In genomic region chr2:10297950-10298349, GRCh38 we compare ENCODE assay signal across 8 cellular contexts. TPM values are rescaled to one million over a fixed set of nuclear protein-coding genes. Genes with fewer than 3 reads are reported as not detected.
DNase-seq lines count a peak whose midpoint lies in the region; ATAC-seq and TF ChIP-seq lines count a peak whose summit lies in the region.

No MANE protein-coding gene starts in this region.

- no peaks in the 10 kb centered on the region for H3K27me3 ChIP-seq in right atrium auricular region

- ATAC-seq in activated T-cell treated with anti-CD3 and anti-CD28 coated beads, Interleukin-2, amount 50 U/mL, for 4 hours = peak; percentile 32 to 33
- ATAC-seq in HG02623 (IDR thresholded peaks at IDR 0.05; ENCODE audit: unreplicated experiment) = no peak

- peak; percentile 83 for DNase-seq in AG09309 (ENCODE audit: low read depth)
- peak; percentile 54 for DNase-seq in NCI-H460 (ENCODE audit: extremely low read depth, low read depth)
- DNase-seq in activated T-cell treated with anti-CD3 and anti-CD28 coated beads, Interleukin-2, amount 50 U/mL, for 4 hours = peak; percentile 60
- DNase-seq in right atrium auricular region (ENCODE audit: low spot score) = peak; percentile 76
- peak; percentile 71 for DNase-seq in stimulated activated CD8-positive, alpha-beta memory T cell treated with anti-CD3 and anti-CD28 coated beads, Interleukin-4, amount 100 ng/mL, for 48 hours
- no peak for DNase-seq in HUDEP-2 (lab: John Stamatoyannopoulos, UW; ENCODE audit: unreplicated experiment in 76 of 76)
- DNase-seq in NCI-H146 treated with DMSO at 0.1 percent for 48 hours (lab: John Stamatoyannopoulos, UW; ENCODE audit: unreplicated experiment) = no peak

- no peak for TF ChIP-seq CTCF in AG09309 (IDR thresholded peaks at IDR 0.05; ENCODE audit: control insufficient read depth, insufficient read depth, low read depth, low read length, missing control alignments)
- no peak for TF ChIP-seq CTCF in right atrium auricular region (IDR thresholded peaks at IDR 0.05)

- H3K4me3 Mint-ChIP-seq in activated T-cell treated with anti-CD3 and anti-CD28 coated beads, Interleukin-2, amount 50 U/mL, for 4 hours = no peak overlapping the region

- H3K27me3 Mint-ChIP-seq in activated T-cell treated with anti-CD3 and anti-CD28 coated beads, Interleukin-2, amount 50 U/mL, for 4 hours (ENCODE audit: low read depth) = no peaks in the 10 kb centered on the region

- H3K36me3 Mint-ChIP-seq in activated T-cell treated with anti-CD3 and anti-CD28 coated beads, Interleukin-2, amount 50 U/mL, for 4 hours (ENCODE audit: insufficient read depth) = no peaks in the 10 kb centered on the region

- peaks cover 41% of the 10 kb centered on the region for H3K4me1 Mint-ChIP-seq in activated T-cell treated with anti-CD3 and anti-CD28 coated beads, Interleukin-2, amount 50 U/mL, for 4 hours (ENCODE audit: low read depth)

- peaks cover 0 to 11% of the 10 kb centered on the region in 2 donors for H3K9me3 ChIP-seq in right atrium auricular region

- no peaks in the 10 kb centered on the region for H3K36me3 ChIP-seq in right atrium auricular region

- peaks cover 9% of the 10 kb centered on the region for H3K9me3 Mint-ChIP-seq in activated T-cell treated with anti-CD3 and anti-CD28 coated beads, Interleukin-2, amount 50 U/mL, for 4 hours

- peaks cover 0 to 7% of the 10 kb centered on the region in 2 donors for H3K4me1 ChIP-seq in right atrium auricular region

- H3K4me3 ChIP-seq in AG09309 (ENCODE audit: control insufficient read depth, low read depth, low read length) = no peak overlapping the region
- H3K4me3 ChIP-seq in right atrium auricular region = no peak overlapping the region

- peak overlapping the region; percentile 35 to 51 for H3K27ac ChIP-seq in right atrium auricular region

RNA-seq across cellular contexts. Expression of gene HPCAL1, which starts 4.8 kb away (rescaled TPM):
- 189 and 215 TPM in 2 replicates for total RNA-seq in NCI-H460 (2014; rRNA removed; shearing (Covaris generic))
- polyA plus RNA-seq in NCI-H460 (2014; cell fraction: nucleus; rRNA removed) = 185 and 207 TPM in 2 replicates
- 10 to 100 TPM; 40.8 to 44.7 (median 43.3) TPM for total RNA-seq in activated T-cell treated with anti-CD3 and anti-CD28 coated beads, Interleukin-2, amount 50 U/mL, for 4 hours
- 10 to 100 TPM; 28.7 to 35.5 TPM for total RNA-seq in right atrium auricular region

Comparison
In these comparisons a context has a peak if more than half of its experiments do, and no peak if none do; other contexts are left out.
1. DNase-seq: peak in AG09309 (single experiment), NCI-H460 (single experiment), activated T-cell treated with anti-CD3 and anti-CD28 coated beads, Interleukin-2, amount 50 U/mL, for 4 hours (single experiment), right atrium auricular region (single experiment) and stimulated activated CD8-positive, alpha-beta memory T cell treated with anti-CD3 and anti-CD28 coated beads, Interleukin-4, amount 100 ng/mL, for 48 hours (single experiment); none in HUDEP-2 (0 of 76) and NCI-H146 treated with DMSO at 0.1 percent for 48 hours (single experiment).